8 cellular contexts compared by ENCODE assay signal in the genomic region with DNA sequence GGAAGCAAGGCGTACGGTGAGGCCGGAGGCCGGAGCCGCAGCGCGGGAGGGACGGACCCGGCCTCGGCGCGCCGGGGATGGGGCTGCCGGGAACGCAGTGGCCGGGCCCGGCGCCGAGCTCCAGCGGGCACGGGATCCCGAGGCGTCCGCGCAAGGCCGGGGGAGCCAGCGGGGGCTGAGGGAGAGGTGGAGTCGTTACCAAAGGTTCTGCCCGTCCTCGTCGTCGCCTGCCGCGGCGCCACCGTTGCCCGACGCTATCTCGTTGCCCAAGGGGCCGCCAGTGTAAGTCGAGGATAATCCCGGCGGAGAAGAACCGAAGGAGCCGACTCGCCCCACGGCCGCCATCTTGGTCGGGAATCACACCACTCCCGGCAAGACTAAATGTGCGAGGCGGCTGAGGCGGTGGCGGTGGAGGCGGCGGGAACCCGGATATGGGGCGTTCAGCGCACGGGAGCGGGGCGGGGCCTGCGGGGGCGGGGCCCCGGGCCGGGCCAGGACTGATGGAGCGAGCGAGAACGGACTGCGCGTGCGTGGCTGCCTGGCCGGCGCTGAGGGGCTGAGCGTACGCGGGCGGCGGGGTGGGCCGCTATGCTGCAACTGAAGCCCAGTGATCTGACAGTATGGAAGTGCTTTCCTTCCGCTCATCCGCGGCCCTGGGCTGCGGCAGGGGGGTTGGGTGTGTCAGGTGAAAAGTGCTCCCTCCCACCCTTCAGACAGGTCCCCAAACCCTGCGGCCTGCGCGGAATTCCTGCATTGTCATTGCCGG.
DNase-seq lines count a peak whose midpoint lies in the region; ATAC-seq and FAIRE-seq lines count a peak whose summit lies in the region.

DYNC1LI1 (minus strand) TSS at position 433 of the 766 bp plus-strand sequence; CDS start at position 345, 88 bp downstream.

- peak within 1 kb of the TSS; percentile 77 for H3K27ac ChIP-seq in effector memory CD4-positive, alpha-beta T cell (ENCODE audit: insufficient read depth, low read length, poor library complexity, severe bottlenecking)

- DNase-seq in COLO829 (ENCODE audit: low spot score) (peak; percentile 88), HTR-8/SVneo (ENCODE audit: insufficient read length, low spot score) (peak; percentile 93), NOMO-1 treated with DMSO at 0.1 percent for 48 hours (lab: John Stamatoyannopoulos, UW; ENCODE audit: unreplicated experiment) (peak; percentile 89), medulla oblongata (ENCODE audit: extremely low spot score) (peak; percentile 92)
- DNase-seq in activated CD8-positive, alpha-beta memory T cell treated with anti-CD3 and anti-CD28 coated beads for 4 hours (ENCODE audit: low read depth in 2 of 2): peak; percentile 85 to 87
- DNase-seq in effector memory CD4-positive, alpha-beta T cell: peak; percentile 89 to 92 (median 89)
- peak; percentile 83 to 93 (median 92) for DNase-seq in stimulated activated CD4-positive, alpha-beta T cell treated with anti-CD3 and anti-CD28 coated beads, TNF-alpha, amount 100 ng/mL, for 48 hours (ENCODE audit: low read depth in 3 of 3)

- no peaks in the 10 kb centered on the region for H3K36me3 ChIP-seq in effector memory CD4-positive, alpha-beta T cell (ENCODE audit: control insufficient read depth, insufficient read depth, low read length)

- H3K4me3 ChIP-seq in effector memory CD4-positive, alpha-beta T cell (ENCODE audit: insufficient read depth, low read depth, low read length, poor library complexity, severe bottlenecking): peak within 1 kb of the TSS; percentile 89

- peak; percentile 90 for ATAC-seq in GM21381 (IDR thresholded peaks at IDR 0.05; ENCODE audit: unreplicated experiment)

- peaks cover 10% of the 10 kb centered on the region for H3K4me1 ChIP-seq in effector memory CD4-positive, alpha-beta T cell (ENCODE audit: control insufficient read depth, insufficient read depth, low read length, poor library complexity, severe bottlenecking)

- no peaks in the 10 kb centered on the region for H3K27me3 ChIP-seq in effector memory CD4-positive, alpha-beta T cell (replicated peaks; ENCODE audit: control insufficient read depth, insufficient read depth, low read length, poor library complexity, severe bottlenecking)

- FAIRE-seq in HTR-8/SVneo (lab: Jason Lieb, UNC): peak; percentile 93

- H3K9me3 ChIP-seq in effector memory CD4-positive, alpha-beta T cell (ENCODE audit: control insufficient read depth, low read length): no peaks in the 10 kb centered on the region

Comparison
In these comparisons a context has a peak if more than half of its experiments do, and no peak if none do; other contexts are left out.
1. Peak in every context shown above with its lines: DNase-seq, ATAC-seq, H3K4me3 ChIP-seq and H3K27ac ChIP-seq.